8 cellular contexts compared by ENCODE assay signal in genomic region chr1:33349081-33349759, GRCh38. TPM values are rescaled to one million over a fixed set of nuclear protein-coding genes. Genes with fewer than 3 reads are reported as not detected.
DNase-seq lines count a peak whose midpoint lies in the region; ATAC-seq, FAIRE-seq and TF ChIP-seq lines count a peak whose summit lies in the region.

No MANE protein-coding gene starts in this region.

- H3K27me3 Mint-ChIP-seq in GM23338 (ENCODE audit: insufficient read depth, low read depth, poor library complexity): peaks cover 74% of the 10 kb centered on the region
- no peaks in the 10 kb centered on the region for H3K27me3 Mint-ChIP-seq in naive thymus-derived CD8-positive, alpha-beta T cell

- H3K27me3 ChIP-seq in GM23338 (ENCODE audit: insufficient read depth) (peaks cover 95% of the 10 kb centered on the region), MG63 (no peaks in the 10 kb centered on the region), endothelial cell of umbilical vein (ENCODE audit: control insufficient read depth in 2 of 2, insufficient read depth in 2 of 2, low read length in 2 of 2) (no peaks in the 10 kb centered on the region), stomach smooth muscle (ENCODE audit: control insufficient read depth in 1 of 2, insufficient read depth in 2 of 2, low read length in 2 of 2) (no peaks in the 10 kb centered on the region)

- H3K9me1 ChIP-seq in endothelial cell of umbilical vein (replicated peaks; ENCODE audit: control insufficient read depth, extremely low read depth, insufficient read depth, low read length): no peaks in the 10 kb centered on the region

- TF ChIP-seq CTCF in GM12875 (IDR thresholded peaks at IDR 0.05; ENCODE audit: borderline replicate concordance, insufficient read depth, low read depth, low read length) (no peak), GM23338 (conservative IDR thresholded peaks at IDR 0.05; ENCODE audit: low read depth in 2 of 2) (no peak), endothelial cell of umbilical vein (IDR thresholded peaks at IDR 0.05; ENCODE audit: extremely low read depth in 1 of 2, insufficient read depth in 1 of 2, low read depth in 1 of 2, low read length in 2 of 2) (no peak)

- POLR2A ChIA-PET in endothelial cell of umbilical vein (lab: Charles Lee): interaction anchor here (0.7 to 1.2 kb wide), 2 partner anchors 10 to 955 kb away, joined by 3 to 7 read pairs; partner anchors contain the start of gene BSDC1
- POLR2A ChIA-PET in naive thymus-derived CD8-positive, alpha-beta T cell (lab: Charles Lee): no interaction called here

- peak; percentile 38 for ATAC-seq in GM23338
- ATAC-seq in naive thymus-derived CD8-positive, alpha-beta T cell: peak; percentile 53 to 56

- intact Hi-C loops in endothelial cell of umbilical vein (cut with micrococcal nuclease): no loop called here

- CTCF ChIA-PET in endothelial cell of umbilical vein (lab: Charles Lee): interaction anchor here (1.2 to 2.2 kb wide), 5 partner anchors 10 to 222 kb away, joined by 3 to 9 read pairs (median 5); no protein-coding TSS in a partner anchor

- H3K4me1 ChIP-seq in GM23338 (ENCODE audit: insufficient read depth): peaks cover 25% of the 10 kb centered on the region
- H3K4me1 ChIP-seq in endothelial cell of umbilical vein (ENCODE audit: control insufficient read depth, extremely low read depth, insufficient read depth, low read length): peaks cover 41% of the 10 kb centered on the region
- H3K4me1 ChIP-seq in stomach smooth muscle (ENCODE audit: control insufficient read depth, insufficient read depth, low read length): peaks cover 40% of the 10 kb centered on the region

- H4K20me1 ChIP-seq in GM23338 (replicated peaks; ENCODE audit: insufficient read depth) (peaks cover 32% of the 10 kb centered on the region), endothelial cell of umbilical vein (replicated peaks; ENCODE audit: control insufficient read depth, extremely low read depth, insufficient read depth, low read length) (no peaks in the 10 kb centered on the region)

- dilution Hi-C loops in endothelial cell of umbilical vein (cut with MboI; ENCODE audit: extremely low pct_ligation_motif_present, low sequenced_read_pairs): no loop called here

- H2AFZ ChIP-seq in GM23338: no peak overlapping the region; the same call in 1 of the 2 replicates
- no peak overlapping the region for H2AFZ ChIP-seq in endothelial cell of umbilical vein (ENCODE audit: low read depth, low read length)

- H3K9ac ChIP-seq in endothelial cell of umbilical vein (replicated peaks; ENCODE audit: extremely low read depth, insufficient read depth, low read length) (peak overlapping the region; percentile 84), stomach smooth muscle (ENCODE audit: low read length in 2 of 2) (peak overlapping the region; percentile 80 to 93)

- H3K27ac Mint-ChIP-seq in GM23338: no peak overlapping the region
- peak overlapping the region; percentile 72 to 97 (median 92) for H3K27ac Mint-ChIP-seq in naive thymus-derived CD8-positive, alpha-beta T cell

- peak overlapping the region; percentile 65 for H3K4me3 Mint-ChIP-seq in GM23338
- H3K4me3 Mint-ChIP-seq in naive thymus-derived CD8-positive, alpha-beta T cell: peak overlapping the region; percentile 81 to 98 (median 96)

- H3K9me2 ChIP-seq in GM23338 (ENCODE audit: insufficient read depth): no peaks in the 10 kb centered on the region

- FAIRE-seq in endothelial cell of umbilical vein (lab: Jason Lieb, UNC): no peak

- H3F3A ChIP-seq in GM23338 (replicated peaks; ENCODE audit: low read depth): peaks cover 12% of the 10 kb centered on the region

- H3K36me3 ChIP-seq in GM23338 (ENCODE audit: insufficient read depth) (no peaks in the 10 kb centered on the region), MG63 (peaks cover 26% of the 10 kb centered on the region), endothelial cell of umbilical vein (ENCODE audit: control insufficient read depth in 2 of 2, extremely low read depth in 1 of 2, insufficient read depth in 2 of 2, low read length in 2 of 2) (no peaks in the 10 kb centered on the region), stomach smooth muscle (ENCODE audit: control insufficient read depth in 2 of 2, insufficient read depth in 2 of 2, low read length in 2 of 2) (peaks cover 0 to 6% of the 10 kb centered on the region in 2 donors)

- DNase-seq in GM23338 (ENCODE audit: low spot score) (peak; percentile 61), MG63 (peak; percentile 58), endothelial cell of umbilical vein (ENCODE audit: low read depth, low spot score) (peak; percentile 40), Ammon's horn (ENCODE audit: low spot score) (no peak)
- peak; percentile 80 for DNase-seq in activated CD8-positive, alpha-beta memory T cell treated with anti-CD3 and anti-CD28 coated beads for 24 hours
- DNase-seq in naive thymus-derived CD8-positive, alpha-beta T cell: peak; percentile 15 to 70 (median 43)

- H3K4me3 ChIP-seq in GM12875 (ENCODE audit: low read depth, low read length) (peak overlapping the region; percentile 83), GM23338 (peak overlapping the region; percentile 54), MG63 (peak overlapping the region; percentile 79), endothelial cell of umbilical vein (replicated peaks in 1 of 3; ENCODE audit: insufficient read depth in 1 of 3, low read depth in 1 of 3, low read length in 3 of 3) (peak overlapping the region; percentile 74 to 95 (median 77)), stomach smooth muscle (ENCODE audit: low read length in 2 of 2) (peak overlapping the region; percentile 69 to 82)

- peaks cover 36% of the 10 kb centered on the region for H3K4me1 Mint-ChIP-seq in GM23338
- H3K4me1 Mint-ChIP-seq in naive thymus-derived CD8-positive, alpha-beta T cell: peaks cover 25 to 57% (median 39%) of the 10 kb centered on the region in 4 donors

- peak overlapping the region; percentile 81 for H3K4me2 ChIP-seq in GM23338
- H3K4me2 ChIP-seq in endothelial cell of umbilical vein (ENCODE audit: insufficient read depth, low read length): peak overlapping the region; percentile 94

- H3K9me3 Mint-ChIP-seq in GM23338: no peaks in the 10 kb centered on the region
- H3K9me3 Mint-ChIP-seq in naive thymus-derived CD8-positive, alpha-beta T cell: no peaks in the 10 kb centered on the region

- H3K9me3 ChIP-seq in MG63 (no peaks in the 10 kb centered on the region), endothelial cell of umbilical vein (replicated peaks; ENCODE audit: control insufficient read depth, insufficient read depth, low read length) (no peaks in the 10 kb centered on the region), stomach smooth muscle (ENCODE audit: control insufficient read depth in 2 of 2, low read length in 2 of 2) (no peaks in the 10 kb centered on the region)

- H3K79me2 ChIP-seq in GM23338 (replicated peaks; ENCODE audit: insufficient read depth): no peaks in the 10 kb centered on the region
- peaks cover 51% of the 10 kb centered on the region for H3K79me2 ChIP-seq in endothelial cell of umbilical vein (ENCODE audit: control insufficient read depth, insufficient read depth, low read length)

- H3K27ac ChIP-seq in GM23338 (ENCODE audit: low read depth) (no peak overlapping the region), endothelial cell of umbilical vein (ENCODE audit: insufficient read depth, low read depth, low read length) (peak overlapping the region; percentile 94), stomach smooth muscle (ENCODE audit: low read length) (peak overlapping the region; percentile 73)

- no TSS peak for BruUV-seq in endothelial cell of umbilical vein (replicated peaks; lab: Mats Ljungman, UMichigan)

- H3K36me3 Mint-ChIP-seq in GM23338 (ENCODE audit: low read depth): no peaks in the 10 kb centered on the region; the same call in 2 of the 3 replicates
- peaks cover 0 to 13% (median 0%) of the 10 kb centered on the region in 3 donors for H3K36me3 Mint-ChIP-seq in naive thymus-derived CD8-positive, alpha-beta T cell

- TF ChIP-seq POLR2A in endothelial cell of umbilical vein (IDR thresholded peaks at IDR 0.05; ENCODE audit: low read depth, low read length): peak; percentile 6

TF ChIP-seq in GM23338, 12 proteins besides CTCF, POLR2A, EP300 and RAD21:
- no peak for TF ChIP-seq ZNF331 (CRISPR knock-in tag; IDR thresholded peaks at IDR 0.05; ENCODE audit: low read depth)
- TF ChIP-seq EZH2 (IDR thresholded peaks at IDR 0.05; ENCODE audit: low read depth, unreplicated experiment): peak; percentile 89
TF ChIP-seq in GM23338: peak in this region for 1.

TF ChIP-seq in endothelial cell of umbilical vein, 7 proteins besides CTCF, POLR2A, EP300 and RAD21:
- peak; percentile 11 for TF ChIP-seq POLR2AphosphoS5 (IDR thresholded peaks at IDR 0.05; ENCODE audit: insufficient read depth, low read depth, low read length)
- TF ChIP-seq JUN (IDR thresholded peaks at IDR 0.05; ENCODE audit: borderline replicate concordance, insufficient read depth, insufficient read length, low read depth): no peak

RNA-seq across cellular contexts. Expression of gene A3GALT2, which starts 28.3 kb away (rescaled TPM):
- total RNA-seq in GM23338 (2014; rRNA removed; shearing (Covaris generic)): not detected in 2 replicates
- polyA plus RNA-seq in GM23338 (2016; fragmentation: Nextera tagmentation; extraction: Ambion mirVana): not detected in 2 replicates
- total RNA-seq in MG63 (2014; rRNA removed; shearing (Covaris generic); ENCODE audit: low replicate concordance): not detected in 2 replicates
- not detected in 2 replicates for total RNA-seq in endothelial cell of umbilical vein
- 0.11 TPM in 1 of 2 replicates, not detected in the other for polyA plus RNA-seq in endothelial cell of umbilical vein
- polyA plus RNA-seq in endothelial cell of umbilical vein (2011; cell fraction: cytosol; rRNA removed): not detected in 2 replicates
- not detected in 2 replicates for polyA plus RNA-seq in endothelial cell of umbilical vein (2011; cell fraction: nucleus; rRNA removed)
- polyA plus RNA-seq in endothelial cell of umbilical vein (2012): not detected in 2 replicates
- polyA minus RNA-seq in endothelial cell of umbilical vein: not detected in 2 replicates
- polyA minus RNA-seq in endothelial cell of umbilical vein (2011; cell fraction: cytosol; rRNA and poly(A)+ RNA removed): not detected
- polyA minus RNA-seq in endothelial cell of umbilical vein (2011; cell fraction: nucleus; rRNA and poly(A)+ RNA removed): 0.43 TPM in 1 of 2 replicates, not detected in the other
- total RNA-seq in naive thymus-derived CD8-positive, alpha-beta T cell: not detected
- not detected for polyA plus RNA-seq in naive thymus-derived CD8-positive, alpha-beta T cell
